ENCODE assay signal across 9 cellular contexts in the genomic region with DNA sequence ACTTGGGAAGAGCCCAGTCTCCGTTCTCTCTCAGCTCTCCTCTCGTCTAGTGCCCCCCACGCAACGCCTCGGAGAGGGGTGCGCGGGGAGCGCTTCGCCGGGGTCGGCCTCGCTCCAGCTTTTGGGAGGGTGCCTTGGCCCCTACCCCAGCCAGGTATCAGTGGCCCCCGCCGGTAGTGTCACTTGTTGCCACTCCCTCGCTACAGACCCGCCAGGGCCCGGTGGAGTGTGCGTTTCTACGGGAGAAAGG. TPM values are rescaled to one million over a fixed set of nuclear protein-coding genes. Genes with fewer than 3 reads are reported as not detected.
A peak's percentile ranks its signal among the peaks of the same experiment; 100 is the strongest.
DNase-seq lines count a peak whose midpoint lies in the region; ATAC-seq and TF ChIP-seq lines count a peak whose summit lies in the region.
"Had no signal": no experiment of that assay in that cellular context is flagged by ENCODE, and none has a peak within 500 bp of the region (broad histone marks: within the 10 kb centered on the region; RNA-seq: fewer than 3 reads in every experiment).

No MANE protein-coding gene starts in this region.

- POLR2A ChIA-PET in PC-3 (lab: Charles Lee; ENCODE audit: unreplicated experiment): interaction anchor here (0.6 to 1.0 kb wide), 3 partner anchors 10 to 152 kb away, joined by 3 to 6 read pairs (median 5); no protein-coding TSS in a partner anchor

- H2BK15ac ChIP-seq in mesendoderm (replicated peaks; ENCODE audit: low read depth): no peak overlapping the region

- H3K4me3 Mint-ChIP-seq in activated naive CD8-positive, alpha-beta T cell treated with anti-CD3 and anti-CD28 coated beads, Interleukin-2, amount 50 U/mL, for 24 hours: no peak overlapping the region

- TF ChIP-seq CTCF in PC-3 (conservative IDR thresholded peaks at IDR 0.05; ENCODE audit: low read depth, low read length) (no peak), dorsolateral prefrontal cortex (IDR thresholded peaks at IDR 0.05 in 54 of 56, conservative IDR thresholded peaks at IDR 0.05 in 2 of 56; ENCODE audit: low read depth in 1 of 56, partially characterized antibody in 56 of 56) (no peak)

- peaks cover 4% of the 10 kb centered on the region for H3F3A ChIP-seq in PC-3 (ENCODE audit: low read length, unreplicated experiment)

- no peak overlapping the region for H3K23ac ChIP-seq in mesendoderm (ENCODE audit: low read length)

- no peaks in the 10 kb centered on the region for H3K4me1 Mint-ChIP-seq in activated naive CD8-positive, alpha-beta T cell treated with anti-CD3 and anti-CD28 coated beads, Interleukin-2, amount 50 U/mL, for 24 hours

- H3K79me1 ChIP-seq in mesendoderm (ENCODE audit: low read length): no peaks in the 10 kb centered on the region

- peak overlapping the region; percentile 84 for H3K56ac ChIP-seq in mesendoderm (ENCODE audit: low read length)

- H3K36me3 Mint-ChIP-seq in activated naive CD8-positive, alpha-beta T cell treated with anti-CD3 and anti-CD28 coated beads, Interleukin-2, amount 50 U/mL, for 24 hours (ENCODE audit: low read depth): no peaks in the 10 kb centered on the region

- H3K27ac Mint-ChIP-seq in activated naive CD8-positive, alpha-beta T cell treated with anti-CD3 and anti-CD28 coated beads, Interleukin-2, amount 50 U/mL, for 24 hours: no peak overlapping the region

- CTCF ChIA-PET in PC-3 (lab: Charles Lee): no interaction called here

- H3K36me3 ChIP-seq in PC-3 (ENCODE audit: low read depth, low read length) (no peaks in the 10 kb centered on the region), mesendoderm (ENCODE audit: control insufficient read depth, insufficient read depth, low read length) (no peaks in the 10 kb centered on the region)

- H3K4me2 ChIP-seq in PC-3 (ENCODE audit: low read length) (peak overlapping the region; percentile 93), mesendoderm (ENCODE audit: low read length) (peak overlapping the region; percentile 31)

- no peak overlapping the region for H4K8ac ChIP-seq in mesendoderm (ENCODE audit: low read depth, low read length)

- no peak for DNase-seq in PC-3
- no peak for DNase-seq in dorsolateral prefrontal cortex
- no peak for DNase-seq in mesendoderm
- DNase-seq in globus pallidus (ENCODE audit: low spot score): no peak
- DNase-seq in stimulated activated CD4-positive, alpha-beta T cell treated with anti-CD3 and anti-CD28 coated beads, Interleukin-4, amount 100 ng/mL, for 4 hours: no peak
- DNase-seq in activated naive CD8-positive, alpha-beta T cell treated with anti-CD3 and anti-CD28 coated beads, Interleukin-2, amount 50 U/mL, for 24 hours: no peak
- DNase-seq: NCI-H1694 treated with DMSO at 0.1 percent for 48 hours had no signal

- H3K9me3 Mint-ChIP-seq in activated naive CD8-positive, alpha-beta T cell treated with anti-CD3 and anti-CD28 coated beads, Interleukin-2, amount 50 U/mL, for 24 hours: no peaks in the 10 kb centered on the region

- H2AFZ ChIP-seq in PC-3 (ENCODE audit: low read length): peak overlapping the region; percentile 94

- H3K79me2 ChIP-seq in PC-3 (ENCODE audit: low read length): peaks cover 73% of the 10 kb centered on the region
- H3K79me2 ChIP-seq in mesendoderm (ENCODE audit: control insufficient read depth, insufficient read depth, low read length): no peaks in the 10 kb centered on the region

- no peak overlapping the region for H2AK5ac ChIP-seq in mesendoderm (ENCODE audit: low read length)

- no peaks in the 10 kb centered on the region for H3K27me3 ChIP-seq in PC-3 (ENCODE audit: low read length)
- no peaks in the 10 kb centered on the region for H3K27me3 ChIP-seq in dorsolateral prefrontal cortex
- H3K27me3 ChIP-seq in mesendoderm (ENCODE audit: insufficient read depth, low read length, poor library complexity): peaks cover 8% of the 10 kb centered on the region

- peaks cover 53% of the 10 kb centered on the region for H3K27me3 Mint-ChIP-seq in activated naive CD8-positive, alpha-beta T cell treated with anti-CD3 and anti-CD28 coated beads, Interleukin-2, amount 50 U/mL, for 24 hours

- no peak overlapping the region for H3K4ac ChIP-seq in mesendoderm (ENCODE audit: low read depth, low read length)

- no CpG with 5 or more reads among the region's 19 CpGs for WGBS in mesendoderm (ENCODE audit: extremely low coverage, insufficient coverage, low lambda C conversion rate)

- peaks cover 9% of the 10 kb centered on the region; the same call in 1 of the 2 replicates for H4K20me1 ChIP-seq in PC-3 (ENCODE audit: low read length)

- BruUV-seq in PC-3 (replicated peaks; lab: Mats Ljungman, UMichigan): no TSS peak

- H3K9me3 ChIP-seq in PC-3 (ENCODE audit: low read length): no peaks in the 10 kb centered on the region

- ATAC-seq in PC-3 (no peak), GM18858 (IDR thresholded peaks at IDR 0.05; ENCODE audit: unreplicated experiment) (no peak)
- ATAC-seq in activated naive CD8-positive, alpha-beta T cell treated with anti-CD3 and anti-CD28 coated beads, Interleukin-2, amount 50 U/mL, for 24 hours: no peak

- no peaks in the 10 kb centered on the region for H3K9me2 ChIP-seq in PC-3 (replicated peaks; ENCODE audit: low read length)

- H2BK5ac ChIP-seq in mesendoderm (ENCODE audit: low read length): peak overlapping the region; percentile 17

- H3K4me1 ChIP-seq in PC-3 (ENCODE audit: insufficient read depth, low read length): peaks cover 20% of the 10 kb centered on the region
- no peaks in the 10 kb centered on the region for H3K4me1 ChIP-seq in mesendoderm (ENCODE audit: control insufficient read depth, low read depth, low read length)

- no peak overlapping the region for H4K5ac ChIP-seq in mesendoderm (ENCODE audit: low read length)

- intact Hi-C loops in PC-3 (cut with micrococcal nuclease): loop anchor here (2.0 to 10.0 kb wide), 6 partner anchors 152 to 1150 kb away; no protein-coding TSS in a partner anchor
- intact Hi-C loops in dorsolateral prefrontal cortex (cut with DNase I): loop anchor here (1.0 to 10.0 kb wide), 4 partner anchors 51 to 1192 kb away; no protein-coding TSS in a partner anchor

- H3K9ac ChIP-seq in PC-3 (ENCODE audit: low read length): peak overlapping the region; percentile 76
- peak overlapping the region; percentile 73 for H3K9ac ChIP-seq in mesendoderm (ENCODE audit: low read length)

- peak overlapping the region; percentile 90 for H3K4me3 ChIP-seq in PC-3 (ENCODE audit: low read length)
- peak overlapping the region; percentile 58 to 95 (median 78) for H3K4me3 ChIP-seq in dorsolateral prefrontal cortex
- peak overlapping the region; percentile 57 for H3K4me3 ChIP-seq in mesendoderm (ENCODE audit: low read length)

- H3K27ac ChIP-seq in PC-3 (ENCODE audit: low read length) (peak overlapping the region; percentile 64), dorsolateral prefrontal cortex (peak overlapping the region in 58 of 59 donors; percentile 44 to 96 (median 87)), mesendoderm (ENCODE audit: low read depth, low read length) (peak overlapping the region; percentile 51), temporal lobe (ENCODE audit: low read depth, low read length) (peak overlapping the region; percentile 65)

- peak overlapping the region; percentile 46 for H3K18ac ChIP-seq in mesendoderm (ENCODE audit: low read length)

- no peak overlapping the region for H2BK120ac ChIP-seq in mesendoderm (ENCODE audit: low read depth, low read length)

RNA-seq across cellular contexts. Expression of a gene that starts 0.8 kb away (rescaled TPM):
- total RNA-seq in PC-3 (2014; rRNA removed): 111 and 172 TPM in 2 replicates
- 10 to 100 TPM; 45.2 to 85.9 (median 65.3) TPM for total RNA-seq in dorsolateral prefrontal cortex
- 9.2 TPM for polyA plus RNA-seq in mesendoderm (2013, experiment 1 of 2)
- polyA plus RNA-seq in mesendoderm (2013, experiment 2 of 2): 9.1 TPM
- total RNA-seq in temporal lobe: 149 TPM
